1 cellular context compared by ENCODE assay signal in genomic region chr2:127356531-127356930, GRCh38.
TF ChIP-seq lines count a peak whose summit lies in the region.

No MANE protein-coding gene starts in this region.

TF ChIP-seq in GM23338, 12 proteins besides CTCF, POLR2A, EP300 and RAD21 (continued from another document):
- TF ChIP-seq ZNF462 (CRISPR knock-in tag; IDR thresholded peaks at IDR 0.05) (no peak), EZH2phosphoT487 (IDR thresholded peaks at IDR 0.05; ENCODE audit: unreplicated experiment) (no peak), JUNB (IDR thresholded peaks at IDR 0.05; ENCODE audit: unreplicated experiment) (no peak), POLR2AphosphoS5 (IDR thresholded peaks at IDR 0.05; ENCODE audit: low read depth) (no peak), ZNF114 (CRISPR knock-in tag; IDR thresholded peaks at IDR 0.05) (no peak)
